ENCODE assay signal across 1 cellular context in the genomic region with DNA sequence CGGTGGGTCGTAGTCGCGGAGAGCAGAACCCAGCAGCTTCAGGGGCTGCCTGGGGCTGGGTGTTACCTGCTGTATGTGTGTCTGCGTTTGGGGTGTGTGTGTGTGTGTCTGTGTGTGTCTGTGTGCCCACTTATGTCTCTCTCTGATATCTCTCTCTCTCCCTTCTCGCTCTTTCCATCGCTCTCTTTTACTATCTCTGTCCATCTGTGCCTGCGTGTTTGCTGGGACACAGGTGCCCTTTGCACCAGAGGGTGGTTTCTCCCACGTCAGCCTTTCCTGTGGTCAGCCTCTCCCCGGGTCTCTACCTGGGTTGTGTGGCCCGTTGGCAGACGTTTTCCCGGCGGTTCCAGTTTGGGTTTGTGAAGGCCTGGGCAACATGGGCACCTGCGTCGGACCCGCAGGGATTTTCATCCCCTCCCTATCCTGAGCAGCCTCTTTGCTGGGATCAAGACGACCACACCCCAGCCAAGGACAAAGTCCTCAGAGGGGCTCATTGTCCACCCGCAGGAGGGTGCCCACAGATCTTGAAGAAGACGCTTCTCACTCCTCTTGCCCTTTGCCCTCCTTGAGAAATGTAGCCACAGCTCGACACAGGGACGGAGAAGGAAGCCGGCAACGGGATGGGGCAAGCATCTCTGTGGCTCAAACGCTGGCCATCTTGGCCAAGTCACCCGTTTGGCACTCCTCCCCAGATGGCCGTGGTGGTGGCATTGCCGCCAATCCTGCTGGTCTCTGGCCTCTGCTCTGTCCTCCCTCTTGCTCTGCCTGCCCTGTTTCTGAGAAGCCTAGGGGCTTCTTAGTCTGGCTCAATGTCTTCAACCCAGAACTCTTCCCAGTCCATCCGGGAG.
TF ChIP-seq lines count a peak whose summit lies in the region.

No MANE protein-coding gene starts in this region.

TF ChIP-seq in GM23338, 12 proteins besides CTCF, POLR2A, EP300 and RAD21 (continued from another document):
- TF ChIP-seq REST (IDR thresholded peaks at IDR 0.05; ENCODE audit: unreplicated experiment): no peak
- no peak for TF ChIP-seq ZNF462 (CRISPR knock-in tag; IDR thresholded peaks at IDR 0.05)
